Comparison of ENCODE assay signal across 9 cellular contexts in the genomic region with DNA sequence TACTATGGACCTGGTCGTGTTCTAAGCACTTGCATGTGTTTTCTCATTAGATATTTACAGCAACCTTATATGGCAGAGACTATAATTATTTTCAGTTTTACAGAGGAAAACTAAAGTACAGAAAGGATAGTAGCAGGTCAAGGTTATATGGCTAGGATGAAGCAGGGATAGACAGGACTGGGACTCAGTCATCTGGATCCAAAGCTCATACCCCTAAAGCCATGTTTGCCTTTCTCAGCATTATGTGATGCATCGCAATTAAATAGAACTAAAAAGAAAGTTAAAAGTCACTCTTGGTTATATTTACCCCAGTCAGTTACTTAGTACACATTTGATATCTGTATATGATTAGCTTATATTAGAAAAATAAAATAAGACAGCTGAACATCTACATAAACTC. TPM values are rescaled to one million over a fixed set of nuclear protein-coding genes. Genes with fewer than 3 reads are reported as not detected.
"Had no signal": no experiment of that assay in that cellular context is flagged by ENCODE, and none has a peak within 500 bp of the region (broad histone marks: within the 10 kb centered on the region; RNA-seq: fewer than 3 reads in every experiment).

No MANE protein-coding gene starts in this region.

- H3K9me3 Mint-ChIP-seq: HFFc6 had no signal

- H3K36me3 Mint-ChIP-seq: IgD-negative memory B cell had no signal

- H3K27ac Mint-ChIP-seq: HFFc6, IgD-negative memory B cell had no signal

- DNase-seq: GM23248, GOT3, H7, HFFc6 had no signal

- H3K27me3 Mint-ChIP-seq: IgD-negative memory B cell had no signal

- H3K4me1 Mint-ChIP-seq: IgD-negative memory B cell had no signal

- ATAC-seq: HCT116 had no signal

- H3K4me1 ChIP-seq: HAP-1 had no signal

- H3K4me3 ChIP-seq: GM23248, HAP-1 had no signal

- H3K9ac ChIP-seq: GM23248 had no signal

- H2AFZ ChIP-seq: GM23248 had no signal

- H3K4me3 Mint-ChIP-seq: HFFc6, IgD-negative memory B cell had no signal

- H3K9me3 ChIP-seq: HAP-1 had no signal

- H3K27ac ChIP-seq: GM23248, HL-60 had no signal

RNA-seq across cellular contexts. Expression of gene LIN7A, which starts 13.3 kb away (rescaled TPM):
- total RNA-seq: HT-29 had no signal
- polyA plus RNA-seq: IgD-negative memory B cell had no signal
